In the genomic region with DNA sequence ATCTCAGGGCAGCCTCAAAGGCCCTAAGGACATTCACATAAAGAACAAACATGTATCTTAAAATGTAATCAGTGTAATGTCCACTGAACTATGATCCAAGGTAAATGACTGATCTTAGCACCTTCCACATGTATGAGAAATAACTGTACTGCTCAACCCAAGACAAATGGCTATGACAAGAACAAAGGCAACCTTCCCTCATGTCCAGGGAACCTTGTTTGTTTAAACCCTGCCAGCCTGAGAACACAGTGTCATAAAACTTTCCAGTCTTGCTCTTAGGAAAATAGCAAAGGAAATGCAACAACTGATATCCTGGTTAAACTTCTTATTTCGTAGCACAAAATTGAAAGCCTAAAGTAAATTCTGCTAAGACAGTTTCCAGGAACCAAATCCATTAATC, we compare ENCODE assay signal across 25 cellular contexts.
DNase-seq lines count a peak whose midpoint lies in the region; FAIRE-seq and TF ChIP-seq lines count a peak whose summit lies in the region.
"Had no signal": no experiment of that assay in that cellular context is flagged by ENCODE, and none has a peak within 500 bp of the region (broad histone marks: within the 10 kb centered on the region; RNA-seq: fewer than 3 reads in every experiment).

No MANE protein-coding gene starts in this region.

- no peak overlapping the region for H3K27ac ChIP-seq in endothelial cell of umbilical vein (ENCODE audit: insufficient read depth, low read depth, low read length)
- peak overlapping the region; percentile 20 to 65 for H3K27ac ChIP-seq in prostate gland
- H3K27ac ChIP-seq in OCI-LY7 (ENCODE audit: low read depth, low read length, poor library complexity, severe bottlenecking): no peak overlapping the region
- H3K27ac ChIP-seq: 22Rv1, cardiac muscle cell, dorsolateral prefrontal cortex, right atrium auricular region, upper lobe of left lung had no signal

- WGBS in prostate gland: 18% methylated on average over 1 of the region's 1 CpG

- DNase-seq in NCI-H510A treated with DMSO at 0.1 percent for 48 hours (lab: John Stamatoyannopoulos, UW) (peak; percentile 15), NCI-H510A (lab: John Stamatoyannopoulos, UW) (no peak), HT-29 (ENCODE audit: low spot score) (peak; percentile 19), endothelial cell of umbilical vein (ENCODE audit: low read depth, low spot score) (peak; percentile 64), prostate gland (ENCODE audit: low spot score) (peak; percentile 35), OCI-LY7 (ENCODE audit: low spot score) (no peak), CD14-positive monocyte (ENCODE audit: low spot score) (no peak), H7 (no peak)
- DNase-seq: activated CD4-positive, alpha-beta T cell treated with anti-CD3 and anti-CD28 coated beads, Interleukin-2, amount 50 U/mL, for 4 hours; activated T-cell treated with anti-CD3 and anti-CD28 coated beads, Interleukin-2, amount 50 U/mL, for 48 hours; BE2C; DMS153; dorsolateral prefrontal cortex; glutamatergic neuron; HCEC 1CT; NCI-H1417 treated with DMSO at 0.1 percent for 48 hours; NCI-H526 treated with DMSO at 0.1 percent for 48 hours; nucleus accumbens; SHP77; stimulated activated naive CD4-positive, alpha-beta T cell; upper lobe of left lung had no signal

- no peak overlapping the region for H3K4me2 ChIP-seq in endothelial cell of umbilical vein (ENCODE audit: insufficient read depth, low read length)
- no peak overlapping the region for H3K4me2 ChIP-seq in OCI-LY7 (ENCODE audit: low read length)

- FAIRE-seq in endothelial cell of umbilical vein (lab: Jason Lieb, UNC): no peak
- FAIRE-seq: HepG2 had no signal

- H3K9me3 ChIP-seq in endothelial cell of umbilical vein (replicated peaks; ENCODE audit: control insufficient read depth, insufficient read depth, low read length): no peaks in the 10 kb centered on the region
- H3K9me3 ChIP-seq in prostate gland: no peaks in the 10 kb centered on the region
- H3K9me3 ChIP-seq in OCI-LY7 (ENCODE audit: low read length): no peaks in the 10 kb centered on the region
- H3K9me3 ChIP-seq: BE2C, right atrium auricular region, upper lobe of left lung had no signal

- H3K4me1 ChIP-seq in endothelial cell of umbilical vein (ENCODE audit: control insufficient read depth, extremely low read depth, insufficient read depth, low read length) (peaks cover 24% of the 10 kb centered on the region), prostate gland (replicated peaks) (no peaks in the 10 kb centered on the region), OCI-LY7 (ENCODE audit: insufficient read depth, low read length, poor library complexity, severe bottlenecking) (no peaks in the 10 kb centered on the region)
- H3K4me1 ChIP-seq: right atrium auricular region had no signal

- peaks cover 0 to 3% (median 0%) of the 10 kb centered on the region in 7 donors for H3K9me3 Mint-ChIP-seq in CD14-positive monocyte

- dilution Hi-C loops in endothelial cell of umbilical vein (cut with MboI; ENCODE audit: extremely low pct_ligation_motif_present, low sequenced_read_pairs): no loop called here

- H3K4me3 Mint-ChIP-seq in CD14-positive monocyte: no peak overlapping the region

- H3K9me1 ChIP-seq in endothelial cell of umbilical vein (replicated peaks; ENCODE audit: control insufficient read depth, extremely low read depth, insufficient read depth, low read length): no peaks in the 10 kb centered on the region

- H3K36me3 ChIP-seq in endothelial cell of umbilical vein (ENCODE audit: control insufficient read depth in 2 of 2, extremely low read depth in 1 of 2, insufficient read depth in 2 of 2, low read length in 2 of 2): no peaks in the 10 kb centered on the region
- H3K36me3 ChIP-seq in prostate gland: no peaks in the 10 kb centered on the region
- no peaks in the 10 kb centered on the region for H3K36me3 ChIP-seq in OCI-LY7 (ENCODE audit: insufficient read depth, low read length)
- no peaks in the 10 kb centered on the region for H3K36me3 ChIP-seq in H7 (replicated peaks; ENCODE audit: control insufficient read depth, insufficient read depth, low read length)
- H3K36me3 ChIP-seq: BE2C, cardiac muscle cell, right atrium auricular region, upper lobe of left lung had no signal

- CTCF ChIA-PET in endothelial cell of umbilical vein (lab: Charles Lee) (interaction anchor here (0.9 kb wide), 1 partner anchor 719 kb away, joined by 3 read pairs; no protein-coding TSS in a partner anchor), OCI-LY7 (lab: Charles Lee; ENCODE audit: unreplicated experiment) (no interaction called here)

- H4K20me1 ChIP-seq in endothelial cell of umbilical vein (replicated peaks; ENCODE audit: control insufficient read depth, extremely low read depth, insufficient read depth, low read length) (no peaks in the 10 kb centered on the region), OCI-LY7 (ENCODE audit: insufficient read depth, low read length) (no peaks in the 10 kb centered on the region)

- H3K9ac ChIP-seq in endothelial cell of umbilical vein (replicated peaks; ENCODE audit: extremely low read depth, insufficient read depth, low read length): no peak overlapping the region

- peaks cover under 1% of the 10 kb centered on the region for H3K4me1 Mint-ChIP-seq in CD14-positive monocyte

- TF ChIP-seq CTCF in endothelial cell of umbilical vein (IDR thresholded peaks at IDR 0.05; ENCODE audit: extremely low read depth in 1 of 2, insufficient read depth in 1 of 2, low read depth in 1 of 2, low read length in 2 of 2) (no peak), prostate gland (IDR thresholded peaks at IDR 0.05) (peak in 1 of 4 experiments; percentile 6), OCI-LY7 (conservative IDR thresholded peaks at IDR 0.05; ENCODE audit: low read length) (no peak), CD14-positive monocyte (IDR thresholded peaks at IDR 0.05) (no peak)

- no peak overlapping the region for H3K4me3 ChIP-seq in endothelial cell of umbilical vein (replicated peaks in 1 of 3; ENCODE audit: insufficient read depth in 1 of 3, low read depth in 1 of 3, low read length in 3 of 3)
- no peak overlapping the region for H3K4me3 ChIP-seq in prostate gland
- H3K4me3 ChIP-seq in OCI-LY7 (ENCODE audit: low read depth, low read length, poor library complexity, severe bottlenecking): no peak overlapping the region
- H3K4me3 ChIP-seq in H7 (ENCODE audit: insufficient read depth, low read depth, low read length): no peak overlapping the region
- H3K4me3 ChIP-seq: cardiac muscle cell, dorsolateral prefrontal cortex, right atrium auricular region, upper lobe of left lung had no signal

- H3K9me2 ChIP-seq in OCI-LY7 (ENCODE audit: insufficient read depth, low read length): no peaks in the 10 kb centered on the region

- no peaks in the 10 kb centered on the region for H3K36me3 Mint-ChIP-seq in CD14-positive monocyte

- intact Hi-C loops in endothelial cell of umbilical vein (cut with micrococcal nuclease) (no loop called here), prostate gland (cut with DNase I) (no loop called here), OCI-LY7 (cut with micrococcal nuclease; ENCODE audit: unreplicated experiment) (no loop called here), CD14-positive monocyte (cut with micrococcal nuclease) (no loop called here)

- no peaks in the 10 kb centered on the region for H3K27me3 ChIP-seq in endothelial cell of umbilical vein (ENCODE audit: control insufficient read depth in 2 of 2, insufficient read depth in 2 of 2, low read length in 2 of 2)
- H3K27me3 ChIP-seq in prostate gland (replicated peaks; ENCODE audit: insufficient read depth): no peaks in the 10 kb centered on the region
- no peaks in the 10 kb centered on the region for H3K27me3 ChIP-seq in H7 (ENCODE audit: control insufficient read depth, insufficient read depth, low read length)
- H3K27me3 ChIP-seq: BE2C, cardiac muscle cell, dorsolateral prefrontal cortex, right atrium auricular region, upper lobe of left lung had no signal

- no TSS peak for BruUV-seq in endothelial cell of umbilical vein (replicated peaks; lab: Mats Ljungman, UMichigan)
- BruUV-seq in OCI-LY7 (replicated peaks; lab: Mats Ljungman, UMichigan): no TSS peak

- H3K27ac Mint-ChIP-seq in CD14-positive monocyte: no peak overlapping the region

- TF ChIP-seq POLR2A in endothelial cell of umbilical vein (IDR thresholded peaks at IDR 0.05; ENCODE audit: low read depth, low read length) (no peak), prostate gland (IDR thresholded peaks at IDR 0.05) (no peak)

- H3K27me3 Mint-ChIP-seq in CD14-positive monocyte (ENCODE audit: low read depth in 3 of 3): peaks cover 0 to 1% (median 0%) of the 10 kb centered on the region in 3 donors

- POLR2A ChIA-PET in endothelial cell of umbilical vein (lab: Charles Lee): no interaction called here
- POLR2A ChIA-PET in OCI-LY7 (lab: Charles Lee): no interaction called here

- no peak overlapping the region for H2AFZ ChIP-seq in endothelial cell of umbilical vein (ENCODE audit: low read depth, low read length)
- H2AFZ ChIP-seq in OCI-LY7 (ENCODE audit: low read length): no peak overlapping the region

- H3K79me2 ChIP-seq in endothelial cell of umbilical vein (ENCODE audit: control insufficient read depth, insufficient read depth, low read length) (no peaks in the 10 kb centered on the region), OCI-LY7 (ENCODE audit: insufficient read depth, low read depth, low read length) (no peaks in the 10 kb centered on the region)

TF ChIP-seq in endothelial cell of umbilical vein, 7 proteins besides CTCF, POLR2A, EP300 and RAD21:
- TF ChIP-seq EZH2 (IDR thresholded peaks at IDR 0.05; ENCODE audit: borderline replicate concordance, low read depth, low read length, severe bottlenecking): no peak
- TF ChIP-seq GATA2 (IDR thresholded peaks at IDR 0.05; ENCODE audit: insufficient read depth, insufficient read length, low read depth, low read length): no peak
- no peak for TF ChIP-seq POLR2AphosphoS5 (IDR thresholded peaks at IDR 0.05; ENCODE audit: insufficient read depth, low read depth, low read length)
- TF ChIP-seq, protein P1, sequence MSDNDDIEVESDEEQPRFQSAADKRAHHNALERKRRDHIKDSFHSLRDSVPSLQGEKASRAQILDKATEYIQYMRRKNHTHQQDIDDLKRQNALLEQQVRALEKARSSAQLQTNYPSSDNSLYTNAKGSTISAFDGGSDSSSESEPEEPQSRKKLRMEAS (IDR thresholded peaks at IDR 0.05; ENCODE audit: insufficient read depth, insufficient read length): no peak
- no peak for TF ChIP-seq FOS (IDR thresholded peaks at IDR 0.05; ENCODE audit: borderline replicate concordance, insufficient read depth, low read length)
- no peak for TF ChIP-seq JUN (IDR thresholded peaks at IDR 0.05; ENCODE audit: borderline replicate concordance, insufficient read depth, insufficient read length, low read depth)
- no peak for TF ChIP-seq MYC (IDR thresholded peaks at IDR 0.05; ENCODE audit: low read depth, low read length)

Comparison
In these comparisons a context has a peak if more than half of its experiments do, and no peak if none do; other contexts are left out.
1. DNase-seq: peak in NCI-H510A treated with DMSO at 0.1 percent for 48 hours (single experiment), HT-29 (single experiment), endothelial cell of umbilical vein (single experiment) and prostate gland (single experiment); none in NCI-H510A (single experiment), OCI-LY7 (single experiment), CD14-positive monocyte (single experiment) and H7 (single experiment).
2. H3K27ac ChIP-seq: peak in prostate gland (2 of 2); none in endothelial cell of umbilical vein (single experiment) and OCI-LY7 (single experiment).